ENCODE assay signal across 19 cellular contexts in genomic region chr4:12500409-12500808, GRCh38.
DNase-seq lines count a peak whose midpoint lies in the region; ATAC-seq, FAIRE-seq and TF ChIP-seq lines count a peak whose summit lies in the region.
"Had no signal": no experiment of that assay in that cellular context is flagged by ENCODE, and none has a peak within 500 bp of the region (broad histone marks: within the 10 kb centered on the region; RNA-seq: fewer than 3 reads in every experiment).

No MANE protein-coding gene starts in this region.

- DNase-seq in cardiac muscle cell (ENCODE audit: low read depth in 1 of 2, low spot score in 1 of 2) (no peak), Right ventricle myocardium inferior (ENCODE audit: missing footprints) (no peak), HepG2 (ENCODE audit: low spot score) (peak; percentile 4), right lobe of liver (no peak), transverse colon (no peak)
- DNase-seq in activated CD4-positive, alpha-beta T cell treated with anti-CD3 and anti-CD28 coated beads, Interleukin-2, amount 10 ng/mL, durations not matched to agents 24 days and 14 days, result no peak
- DNase-seq: C1 segment of cervical spinal cord; Calu3; CD4-positive, alpha-beta memory T cell; COR-L47; DMS79; EL; GDM1; GM23248; H7; HCEC 1CT had no signal

- H3K27ac Mint-ChIP-seq in activated CD4-positive, alpha-beta T cell treated with anti-CD3 and anti-CD28 coated beads, Interleukin-2, amount 10 ng/mL, durations not matched to agents 24 days and 14 days, result no peak overlapping the region
- H3K27ac Mint-ChIP-seq: CD4-positive, alpha-beta memory T cell had no signal

- H3K9ac ChIP-seq in HepG2 (ENCODE audit: insufficient read depth, low read depth, low read length), result 0 out of 2 replicates have a peak overlapping the region, but pooled peaks have one; percentile 23
- H3K9ac ChIP-seq: GM23248 had no signal

- no peak for TF ChIP-seq CTCF in cardiac muscle cell (IDR thresholded peaks at IDR 0.05; ENCODE audit: low read depth, low read length)
- TF ChIP-seq CTCF in HepG2 (CRISPR knock-in tag; IDR thresholded peaks at IDR 0.05), result no peak
- TF ChIP-seq CTCF in right lobe of liver (IDR thresholded peaks at IDR 0.05), result no peak
- TF ChIP-seq CTCF in transverse colon (IDR thresholded peaks at IDR 0.05), result no peak

- peak overlapping the region; percentile 56 for H3K4me2 ChIP-seq in HepG2 (ENCODE audit: low read depth, low read length)

- H3K27ac ChIP-seq in cardiac muscle cell, result peak overlapping the region; percentile 57
- peak overlapping the region; percentile 82 for H3K27ac ChIP-seq in HepG2 (ENCODE audit: extremely low read length, insufficient read depth, low read length)
- no peak overlapping the region for H3K27ac ChIP-seq in right lobe of liver
- H3K27ac ChIP-seq in transverse colon, result peak overlapping the region; percentile 27 to 64 (median 58)
- H3K27ac ChIP-seq: GM23248 had no signal

- H3K36me3 Mint-ChIP-seq in activated CD4-positive, alpha-beta T cell treated with anti-CD3 and anti-CD28 coated beads, Interleukin-2, amount 10 ng/mL, durations not matched to agents 24 days and 14 days (ENCODE audit: low read depth), result no peaks in the 10 kb centered on the region
- H3K36me3 Mint-ChIP-seq: CD4-positive, alpha-beta memory T cell had no signal

- peaks cover 21% of the 10 kb centered on the region for H3K4me1 ChIP-seq in cardiac muscle cell (ENCODE audit: low read depth)
- peaks cover 47% of the 10 kb centered on the region for H3K4me1 ChIP-seq in HepG2 (ENCODE audit: insufficient read depth, low read length)
- H3K4me1 ChIP-seq in right lobe of liver, result no peaks in the 10 kb centered on the region
- peaks cover 0 to 31% (median 12%) of the 10 kb centered on the region in 4 donors for H3K4me1 ChIP-seq in transverse colon

- TF ChIP-seq EP300 in HepG2 (IDR thresholded peaks at IDR 0.05; ENCODE audit: low read depth in 2 of 2, low read length in 2 of 2) (peak in 1 of 2 experiments; percentile 50; a peak in 1 of 4 replicates), HepG2 (CRISPR knock-in tag; IDR thresholded peaks at IDR 0.05; ENCODE audit: borderline replicate concordance) (no peak), transverse colon (IDR thresholded peaks at IDR 0.05; ENCODE audit: low read depth) (no peak)

- ATAC-seq in Right ventricle myocardium inferior (no peak), HepG2 (peak; percentile 58), right lobe of liver (no peak)
- ATAC-seq: GM12878 had no signal

- no peaks in the 10 kb centered on the region for H3K79me2 ChIP-seq in HepG2 (ENCODE audit: insufficient read depth, low read length)

- no peak overlapping the region for H3K4me3 ChIP-seq in cardiac muscle cell
- peak overlapping the region in 2 of 3 experiments; percentile 3 to 15; a peak in 1 of 6 replicates for H3K4me3 ChIP-seq in HepG2 (replicated peaks in 1 of 3; ENCODE audit: insufficient read depth in 1 of 3, low read depth in 2 of 3, low read length in 3 of 3)
- no peak overlapping the region for H3K4me3 ChIP-seq in right lobe of liver
- no peak overlapping the region for H3K4me3 ChIP-seq in transverse colon
- H3K4me3 ChIP-seq: GM12878, GM23248 had no signal

- H4K20me1 ChIP-seq in HepG2 (ENCODE audit: insufficient read depth, low read length), result no peaks in the 10 kb centered on the region

- no peak for TF ChIP-seq RAD21 in HepG2 (CRISPR knock-in tag; IDR thresholded peaks at IDR 0.05)

- H3K27me3 Mint-ChIP-seq in activated CD4-positive, alpha-beta T cell treated with anti-CD3 and anti-CD28 coated beads, Interleukin-2, amount 10 ng/mL, durations not matched to agents 24 days and 14 days, result no peaks in the 10 kb centered on the region
- H3K27me3 Mint-ChIP-seq: CD4-positive, alpha-beta memory T cell had no signal

- no TSS peak for BruUV-seq in HepG2 (replicated peaks; lab: Mats Ljungman, UMichigan)

- H3K9me3 ChIP-seq in cardiac muscle cell (ENCODE audit: low read depth) (no peaks in the 10 kb centered on the region), HepG2 (ENCODE audit: low read length) (peaks cover 53% of the 10 kb centered on the region), right lobe of liver (no peaks in the 10 kb centered on the region), transverse colon (no peaks in the 10 kb centered on the region)

- POLR2A ChIA-PET in HepG2 (lab: Yijun Ruan, JAX), result interaction anchor here (1.0 kb wide), 1 partner anchor 12 kb away, joined by 3 read pairs; no protein-coding TSS in a partner anchor

- no peaks in the 10 kb centered on the region for H3K9me3 Mint-ChIP-seq in activated CD4-positive, alpha-beta T cell treated with anti-CD3 and anti-CD28 coated beads, Interleukin-2, amount 10 ng/mL, durations not matched to agents 24 days and 14 days

- in situ Hi-C loops in HepG2 (cut with HindIII; ENCODE audit: extremely low pct_ligation_motif_present, low pct_unique_long_range_greater_than_20kb), result no loop called here
- in situ Hi-C loops in transverse colon (cut with MboI; ENCODE audit: low pct_ligation_motif_present in 1 of 4, low pct_unique_long_range_greater_than_20kb in 1 of 4, low sequenced_read_pairs in 3 of 4), result no loop called here

- no peak overlapping the region for H2AFZ ChIP-seq in HepG2 (ENCODE audit: low read length)
- H2AFZ ChIP-seq: GM23248 had no signal

- intact Hi-C loops in Right ventricle myocardium inferior (cut with DNase I) (no loop called here), HepG2 (cut with micrococcal nuclease; ENCODE audit: unreplicated experiment) (no loop called here), right lobe of liver (cut with DNase I) (no loop called here), transverse colon (cut with DNase I; ENCODE audit: low total_unique reads) (no loop called here)
- intact Hi-C loops in activated CD4-positive, alpha-beta T cell treated with anti-CD3 and anti-CD28 coated beads, Interleukin-2, amount 10 ng/mL, durations not matched to agents 24 days and 14 days (cut with micrococcal nuclease), result no loop called here

- FAIRE-seq in HepG2 (lab: Jason Lieb, UNC), result no peak
- FAIRE-seq: GM12878, GM19239, H1 had no signal

- no peak for TF ChIP-seq POLR2A in HepG2 (IDR thresholded peaks at IDR 0.05; ENCODE audit: insufficient read depth in 1 of 2, low read depth in 2 of 2, low read length in 2 of 2)
- no peak for TF ChIP-seq POLR2A in right lobe of liver (IDR thresholded peaks at IDR 0.05)
- TF ChIP-seq POLR2A in transverse colon (IDR thresholded peaks at IDR 0.05), result no peak

- H3K4me3 Mint-ChIP-seq in activated CD4-positive, alpha-beta T cell treated with anti-CD3 and anti-CD28 coated beads, Interleukin-2, amount 10 ng/mL, durations not matched to agents 24 days and 14 days, result no peak overlapping the region
- H3K4me3 Mint-ChIP-seq: CD4-positive, alpha-beta memory T cell had no signal

- CTCF ChIA-PET in HepG2 (lab: Yijun Ruan, JAX; ENCODE audit: low intra/inter-chr PET ratio, low total read pairs), result no interaction called here

- H3K27me3 ChIP-seq in cardiac muscle cell, result no peaks in the 10 kb centered on the region
- no peaks in the 10 kb centered on the region for H3K27me3 ChIP-seq in HepG2 (ENCODE audit: control insufficient read depth in 1 of 2, insufficient read depth in 2 of 2, low read length in 2 of 2)
- H3K27me3 ChIP-seq in right lobe of liver, result no peaks in the 10 kb centered on the region
- no peaks in the 10 kb centered on the region for H3K27me3 ChIP-seq in transverse colon

- H3K4me1 Mint-ChIP-seq in activated CD4-positive, alpha-beta T cell treated with anti-CD3 and anti-CD28 coated beads, Interleukin-2, amount 10 ng/mL, durations not matched to agents 24 days and 14 days, result no peaks in the 10 kb centered on the region
- H3K4me1 Mint-ChIP-seq: CD4-positive, alpha-beta memory T cell had no signal

- H3K36me3 ChIP-seq in cardiac muscle cell (no peaks in the 10 kb centered on the region), HepG2 (replicated peaks in 1 of 2; ENCODE audit: control insufficient read depth in 1 of 2, insufficient read depth in 2 of 2, low read length in 2 of 2) (no peaks in the 10 kb centered on the region), right lobe of liver (no peaks in the 10 kb centered on the region), transverse colon (no peaks in the 10 kb centered on the region)

TF ChIP-seq in HepG2, 621 proteins besides CTCF, POLR2A, EP300 and RAD21 (continues in another document):
- no peak for TF ChIP-seq GTF3A (CRISPR knock-in tag; conservative IDR thresholded peaks at IDR 0.05)
- TF ChIP-seq E2F1 (CRISPR knock-in tag; IDR thresholded peaks at IDR 0.05), result no peak
- no peak for TF ChIP-seq MAF1 (CRISPR knock-in tag; IDR thresholded peaks at IDR 0.05; ENCODE audit: borderline replicate concordance)
- TF ChIP-seq, protein P1, sequence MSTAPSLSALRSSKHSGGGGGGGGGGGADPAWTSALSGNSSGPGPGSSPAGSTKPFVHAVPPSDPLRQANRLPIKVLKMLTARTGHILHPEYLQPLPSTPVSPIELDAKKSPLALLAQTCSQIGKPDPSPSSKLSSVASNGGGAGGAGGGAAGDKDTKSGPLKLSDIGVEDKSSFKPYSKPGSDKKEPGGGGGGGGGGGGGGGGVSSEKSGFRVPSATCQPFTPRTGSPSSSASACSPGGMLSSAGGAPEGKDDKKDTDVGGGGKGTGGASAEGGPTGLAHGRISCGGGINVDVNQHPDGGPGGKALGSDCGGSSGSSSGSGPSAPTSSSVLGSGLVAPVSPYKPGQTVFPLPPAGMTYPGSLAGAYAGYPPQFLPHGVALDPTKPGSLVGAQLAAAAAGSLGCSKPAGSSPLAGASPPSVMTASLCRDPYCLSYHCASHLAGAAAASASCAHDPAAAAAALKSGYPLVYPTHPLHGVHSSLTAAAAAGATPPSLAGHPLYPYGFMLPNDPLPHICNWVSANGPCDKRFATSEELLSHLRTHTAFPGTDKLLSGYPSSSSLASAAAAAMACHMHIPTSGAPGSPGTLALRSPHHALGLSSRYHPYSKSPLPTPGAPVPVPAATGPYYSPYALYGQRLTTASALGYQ (CRISPR knock-in tag; IDR thresholded peaks at IDR 0.05), result no peak
- TF ChIP-seq NR2F6 (IDR thresholded peaks at IDR 0.05), result no peak
- no peak for TF ChIP-seq NR2F6 (CRISPR knock-in tag; IDR thresholded peaks at IDR 0.05)

Comparison
In these comparisons a context has a peak if more than half of its experiments do, and no peak if none do; other contexts are left out.
1. H3K27ac ChIP-seq: peak in cardiac muscle cell (single experiment), HepG2 (single experiment) and transverse colon (4 of 4); none in right lobe of liver (0 of 3).
2. H3K4me3 ChIP-seq: peak in HepG2 (2 of 3); none in cardiac muscle cell (single experiment), right lobe of liver (0 of 3) and transverse colon (0 of 4).